Comparison of ENCODE assay signal across 12 cellular contexts in genomic region chr6:154548130-154548830, GRCh38. TPM values are rescaled to one million over a fixed set of nuclear protein-coding genes. Genes with fewer than 3 reads are reported as not detected.
DNase-seq lines count a peak whose midpoint lies in the region; ATAC-seq and TF ChIP-seq lines count a peak whose summit lies in the region.
"Had no signal": no experiment of that assay in that cellular context is flagged by ENCODE, and none has a peak within 500 bp of the region (broad histone marks: within the 10 kb centered on the region; RNA-seq: fewer than 3 reads in every experiment).

No MANE protein-coding gene starts in this region.

- H3K4me1 ChIP-seq in stomach = peaks cover 0 to 15% (median 9%) of the 10 kb centered on the region in 4 donors

- ATAC-seq in left lobe of liver (peak; percentile 72), GM21529 (IDR thresholded peaks at IDR 0.05; ENCODE audit: unreplicated experiment) (no peak), HG03432 (IDR thresholded peaks at IDR 0.05; ENCODE audit: unreplicated experiment) (no peak)

- H3K27me3 ChIP-seq in brain microvascular endothelial cell (replicated peaks) (no peaks in the 10 kb centered on the region), stomach (no peaks in the 10 kb centered on the region)

- TF ChIP-seq CTCF in brain microvascular endothelial cell (IDR thresholded peaks at IDR 0.05; ENCODE audit: low read depth, low read length, missing control alignments) (no peak), stomach (IDR thresholded peaks at IDR 0.05) (no peak)

- intact Hi-C loops in stomach (cut with DNase I; ENCODE audit: low total_unique reads) = no loop called here

- H3K36me3 ChIP-seq in brain microvascular endothelial cell (replicated peaks) (no peaks in the 10 kb centered on the region), stomach (no peaks in the 10 kb centered on the region)

- DNase-seq in NCI-H1105 treated with DMSO at 0.1 percent for 48 hours (lab: John Stamatoyannopoulos, UW) (peak; percentile 48), brain microvascular endothelial cell (peak; percentile 40), left lobe of liver (ENCODE audit: low spot score) (no peak), stomach (peak; percentile 49), NCI-H510A treated with DMSO at 0.1 percent for 48 hours (lab: John Stamatoyannopoulos, UW) (no peak)
- DNase-seq in activated CD4-positive, alpha-beta T cell treated with anti-CD3 and anti-CD28 coated beads for 1 hour = no peak
- DNase-seq: activated CD4-positive, alpha-beta T cell treated with anti-CD3 and anti-CD28 coated beads for 4 hours; activated naive CD4-positive, alpha-beta T cell treated with anti-CD3 and anti-CD28 coated beads, Interleukin-2, amount 50 U/mL, for 16 hours; DND-41; mammary epithelial cell had no signal

- no peak overlapping the region for H3K27ac ChIP-seq in brain microvascular endothelial cell
- H3K27ac ChIP-seq in stomach = peak overlapping the region in 3 of 5 donors; percentile 27 to 54 (median 49)

- TF ChIP-seq EP300 in stomach (IDR thresholded peaks at IDR 0.05) = no peak

- in situ Hi-C loops in brain microvascular endothelial cell (cut with HindIII; ENCODE audit: low pct_ligation_motif_present, low sequenced_read_pairs) = no loop called here

- no peak for TF ChIP-seq POLR2A in stomach (IDR thresholded peaks at IDR 0.05)

- 18 to 38% (median 27%) methylated on average over 8 of the region's 8 CpGs for WGBS in stomach, 5 donors

- no peaks in the 10 kb centered on the region for H3K9me3 ChIP-seq in stomach

- H3K4me3 ChIP-seq in brain microvascular endothelial cell (ENCODE audit: low read depth, low read length) (no peak overlapping the region), stomach (no peak overlapping the region)

RNA-seq across cellular contexts. Expression of gene CNKSR3, which starts 37.8 kb away (rescaled TPM):
- 42.9 TPM for total RNA-seq in left lobe of liver
- total RNA-seq in stomach = 10 to 100 TPM in 1 of 5 donors, 1 to 10 TPM in 4; 1.2 to 40.0 (median 7.4) TPM
- polyA plus RNA-seq in stomach = 1 to 10 TPM; 5.7 to 6.6 (median 5.9) TPM

Comparison
In these comparisons a context has a peak if more than half of its experiments do, and no peak if none do; other contexts are left out.
1. DNase-seq: peak in NCI-H1105 treated with DMSO at 0.1 percent for 48 hours (single experiment), brain microvascular endothelial cell (single experiment) and stomach (single experiment); none in left lobe of liver (single experiment), activated CD4-positive, alpha-beta T cell treated with anti-CD3 and anti-CD28 coated beads for 1 hour (single experiment) and NCI-H510A treated with DMSO at 0.1 percent for 48 hours (single experiment).